19 cellular contexts compared by ENCODE assay signal in the genomic region with DNA sequence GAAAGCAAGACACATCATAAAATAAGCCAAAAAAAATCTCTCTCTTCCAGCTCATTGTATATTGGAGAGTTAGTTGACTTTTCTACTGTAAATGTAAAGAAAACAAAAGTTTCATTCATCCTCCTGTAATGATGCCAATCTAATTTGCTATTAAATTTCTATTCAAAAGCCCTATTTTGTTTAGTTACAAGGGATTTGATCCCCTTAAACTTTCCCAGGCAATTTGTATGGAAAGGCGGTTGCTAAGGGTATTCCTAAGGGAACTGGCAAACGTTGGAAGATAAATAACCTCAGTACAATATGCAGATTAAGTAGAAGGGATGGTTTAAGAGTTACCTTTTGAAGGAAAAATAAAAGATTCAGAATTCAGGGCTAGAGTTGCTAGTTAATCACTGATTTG.
"Had no signal": no experiment of that assay in that cellular context is flagged by ENCODE, and none has a peak within 500 bp of the region (broad histone marks: within the 10 kb centered on the region; RNA-seq: fewer than 3 reads in every experiment).

No MANE protein-coding gene starts in this region.

- H3K9me3 ChIP-seq: esophagus muscularis mucosa, left ventricle myocardium inferior, lower lobe of right lung, pancreas had no signal

- H3K4me2 ChIP-seq: smooth muscle cell had no signal

- ATAC-seq: effector memory CD8-positive, alpha-beta T cell; left cardiac atrium; lower lobe of right lung; natural killer cell treated with Interleukin-12 subunit alpha and Interleukin-12 subunit beta and Interleukin-15 and Interleukin-18, amount 100 ng/mL, for 72 hours; pancreas; right cardiac atrium had no signal

- H3K27ac Mint-ChIP-seq: dendritic cell treated with granulocyte-macrophage colony-stimulating factor and Interleukin-4, amounts not matched to agents 40 ng/mL and 50 ng/mL, for 4 days; effector memory CD8-positive, alpha-beta T cell; natural killer cell treated with Interleukin-12 subunit alpha and Interleukin-12 subunit beta and Interleukin-15 and Interleukin-18, amount 100 ng/mL, for 72 hours; progenitor cell of endocrine pancreas had no signal

- H3K27me3 Mint-ChIP-seq: dendritic cell treated with granulocyte-macrophage colony-stimulating factor and Interleukin-4, amounts not matched to agents 40 ng/mL and 50 ng/mL, for 4 days; effector memory CD8-positive, alpha-beta T cell; natural killer cell treated with Interleukin-12 subunit alpha and Interleukin-12 subunit beta and Interleukin-15 and Interleukin-18, amount 100 ng/mL, for 72 hours; progenitor cell of endocrine pancreas had no signal

- DNase-seq: effector memory CD8-positive, alpha-beta T cell; kidney; left cardiac atrium; left ventricle myocardium inferior; lower lobe of right lung; mesenchymal stem cell; midbrain; occipital lobe; pancreas; right cardiac atrium; stimulated activated CD4-positive, alpha-beta T cell treated with anti-CD3 and anti-CD28 coated beads, Interleukin-2, amount 100 ng/mL, for 48 hours; stimulated activated naive CD4-positive, alpha-beta T cell treated with Interleukin-2 at 50 U/mL for 16 hours; trophoblast cell had no signal

- H3K9me3 Mint-ChIP-seq: dendritic cell treated with granulocyte-macrophage colony-stimulating factor and Interleukin-4, amounts not matched to agents 40 ng/mL and 50 ng/mL, for 4 days; effector memory CD8-positive, alpha-beta T cell; natural killer cell treated with Interleukin-12 subunit alpha and Interleukin-12 subunit beta and Interleukin-15 and Interleukin-18, amount 100 ng/mL, for 72 hours had no signal

- H3K4me3 Mint-ChIP-seq: dendritic cell treated with granulocyte-macrophage colony-stimulating factor and Interleukin-4, amounts not matched to agents 40 ng/mL and 50 ng/mL, for 4 days; effector memory CD8-positive, alpha-beta T cell; natural killer cell treated with Interleukin-12 subunit alpha and Interleukin-12 subunit beta and Interleukin-15 and Interleukin-18, amount 100 ng/mL, for 72 hours had no signal

- H3K27me3 ChIP-seq: esophagus muscularis mucosa, pancreas had no signal

- H3K36me3 Mint-ChIP-seq: natural killer cell treated with Interleukin-12 subunit alpha and Interleukin-12 subunit beta and Interleukin-15 and Interleukin-18, amount 100 ng/mL, for 72 hours had no signal

- FAIRE-seq: kidney, pancreas had no signal

- H3K27ac ChIP-seq: epithelial cell of prostate, esophagus muscularis mucosa, left ventricle myocardium inferior, lower lobe of right lung, pancreas had no signal

- H3K4me3 ChIP-seq: esophagus muscularis mucosa, left ventricle myocardium inferior, lower lobe of right lung, pancreas, smooth muscle cell had no signal

- H3K36me3 ChIP-seq: esophagus muscularis mucosa, left ventricle myocardium inferior, lower lobe of right lung, pancreas had no signal
